ENCODE assay signal across 25 cellular contexts in genomic region chrX:39399387-39399786, GRCh38.
A peak's percentile ranks its signal among the peaks of the same experiment; 100 is the strongest.
DNase-seq lines count a peak whose midpoint lies in the region; ATAC-seq, FAIRE-seq and TF ChIP-seq lines count a peak whose summit lies in the region.
"Had no signal": no experiment of that assay in that cellular context is flagged by ENCODE, and none has a peak within 500 bp of the region (broad histone marks: within the 10 kb centered on the region; RNA-seq: fewer than 3 reads in every experiment).

No MANE protein-coding gene starts in this region.

- no peaks in the 10 kb centered on the region for H3K4me1 Mint-ChIP-seq in astrocyte (ENCODE audit: low read depth, unreplicated experiment)

- H3K27me3 ChIP-seq in right atrium auricular region (no peaks in the 10 kb centered on the region), astrocyte (ENCODE audit: insufficient read depth, low read length) (peaks cover 6% of the 10 kb centered on the region), thoracic aorta (replicated peaks; ENCODE audit: insufficient read depth) (no peaks in the 10 kb centered on the region), colonic mucosa (no peaks in the 10 kb centered on the region)
- H3K27me3 ChIP-seq: MG63 had no signal

- peaks cover 3% of the 10 kb centered on the region for H3K9me3 Mint-ChIP-seq in astrocyte (ENCODE audit: unreplicated experiment)
- H3K9me3 Mint-ChIP-seq: CD4-positive, CD25-positive, alpha-beta regulatory T cell had no signal

- no peaks in the 10 kb centered on the region for H3K36me3 ChIP-seq in right atrium auricular region
- no peaks in the 10 kb centered on the region for H3K36me3 ChIP-seq in astrocyte (ENCODE audit: insufficient read depth, low read length)
- no peaks in the 10 kb centered on the region for H3K36me3 ChIP-seq in thoracic aorta
- no peaks in the 10 kb centered on the region for H3K36me3 ChIP-seq in colonic mucosa
- H3K36me3 ChIP-seq: MG63 had no signal

- no peak for TF ChIP-seq CTCF in right atrium auricular region (IDR thresholded peaks at IDR 0.05)
- no peak for TF ChIP-seq CTCF in astrocyte (IDR thresholded peaks at IDR 0.05; ENCODE audit: insufficient read depth, low read depth, low read length)
- no peak for TF ChIP-seq CTCF in thoracic aorta (IDR thresholded peaks at IDR 0.05)
- TF ChIP-seq CTCF in colonic mucosa (IDR thresholded peaks at IDR 0.05) = no peak

- H3K4me3 ChIP-seq in right atrium auricular region (no peak overlapping the region), astrocyte (ENCODE audit: insufficient read depth, low read depth, low read length) (no peak overlapping the region), thoracic aorta (peak overlapping the region; percentile 29), colonic mucosa (no peak overlapping the region)
- H3K4me3 ChIP-seq: GM12878, MG63 had no signal

- peaks cover 33% of the 10 kb centered on the region for H3K27me3 Mint-ChIP-seq in astrocyte (ENCODE audit: low read depth, unreplicated experiment)

- intact Hi-C loops in left cardiac atrium (cut with DNase I) = no loop called here
- intact Hi-C loops in colonic mucosa (cut with DNase I) = no loop called here

- peak overlapping the region in 1 of 2 donors; percentile 18 for H3K27ac ChIP-seq in right atrium auricular region
- H3K27ac ChIP-seq in astrocyte (ENCODE audit: low read depth, low read length) = no peak overlapping the region
- no peak overlapping the region for H3K27ac ChIP-seq in thoracic aorta
- H3K27ac ChIP-seq in colonic mucosa = no peak overlapping the region

- H3K9ac ChIP-seq in astrocyte (ENCODE audit: low read length) = no peak overlapping the region
- H3K9ac ChIP-seq in colonic mucosa (ENCODE audit: low read depth in 2 of 2, low read length in 2 of 2) = no peak overlapping the region
- H3K9ac ChIP-seq: SK-N-SH had no signal

- H4K20me1 ChIP-seq in astrocyte (ENCODE audit: insufficient read depth, low read length) = no peaks in the 10 kb centered on the region

- H3K79me2 ChIP-seq in astrocyte (ENCODE audit: insufficient read depth, low read length) = no peaks in the 10 kb centered on the region

- DNase-seq in left cardiac atrium (no peak), right atrium auricular region (ENCODE audit: low spot score) (no peak), astrocyte (ENCODE audit: low read depth) (no peak), thoracic aorta (ENCODE audit: low spot score) (no peak), colonic mucosa (no peak)
- DNase-seq: 8988T; ACHN; CD4-positive, CD25-positive, alpha-beta regulatory T cell; DMS153; HCEC 1CT; IMR-90; KG1; MG63; NCI-H1694; NCI-H2029 treated with DMSO at 0.1 percent for 48 hours; NCI-H446 treated with DMSO at 0.1 percent for 48 hours; NCI-H526; NCI-H82; SIG-M5; SK-N-SH had no signal

- H3K36me3 Mint-ChIP-seq in astrocyte (ENCODE audit: low read depth, unreplicated experiment) = no peaks in the 10 kb centered on the region
- H3K36me3 Mint-ChIP-seq: CD4-positive, CD25-positive, alpha-beta regulatory T cell had no signal

- no peaks in the 10 kb centered on the region for H3K4me1 ChIP-seq in right atrium auricular region
- no peaks in the 10 kb centered on the region for H3K4me1 ChIP-seq in astrocyte (ENCODE audit: insufficient read depth, low read length)
- peaks cover 0 to 5% of the 10 kb centered on the region in 2 donors for H3K4me1 ChIP-seq in thoracic aorta (ENCODE audit: control insufficient read depth in 1 of 2, low read depth in 2 of 2)
- H3K4me1 ChIP-seq in colonic mucosa = no peaks in the 10 kb centered on the region

- no peak overlapping the region for H3K4me2 ChIP-seq in astrocyte (ENCODE audit: low read length)
- H3K4me2 ChIP-seq: SK-N-SH had no signal

- H3K9me3 ChIP-seq in right atrium auricular region (no peaks in the 10 kb centered on the region), astrocyte (ENCODE audit: insufficient read depth, low read depth, low read length) (no peaks in the 10 kb centered on the region), thoracic aorta (no peaks in the 10 kb centered on the region), colonic mucosa (no peaks in the 10 kb centered on the region)
- H3K9me3 ChIP-seq: MG63, SK-N-SH had no signal

- peak; percentile 23 to 36 for ATAC-seq in left cardiac atrium
- no peak for ATAC-seq in thoracic aorta (ENCODE audit: insufficient number of reproducible peaks, low FRiP score, low read depth)
- no peak for ATAC-seq in HG03354 (IDR thresholded peaks at IDR 0.05; ENCODE audit: poor library complexity, severe bottlenecking, unreplicated experiment)
- ATAC-seq in GM19467 (IDR thresholded peaks at IDR 0.05; ENCODE audit: unreplicated experiment) = no peak
- ATAC-seq: GM12878 had no signal

- no peak overlapping the region for H3K27ac Mint-ChIP-seq in astrocyte (ENCODE audit: unreplicated experiment)
- H3K27ac Mint-ChIP-seq: CD4-positive, CD25-positive, alpha-beta regulatory T cell had no signal

- FAIRE-seq in astrocyte (lab: Jason Lieb, UNC) = peak; percentile 34
- peak; percentile 70 for FAIRE-seq in islet of Langerhans (lab: Jason Lieb, UNC)
- FAIRE-seq: GM12878, H1 had no signal

- H3K4me3 Mint-ChIP-seq in astrocyte (ENCODE audit: unreplicated experiment) = no peak overlapping the region
- H3K4me3 Mint-ChIP-seq: CD4-positive, CD25-positive, alpha-beta regulatory T cell had no signal

- H2AFZ ChIP-seq in astrocyte (ENCODE audit: low read depth, low read length) = no peak overlapping the region

Comparison
In these comparisons a context has a peak if more than half of its experiments do, and no peak if none do; other contexts are left out.
1. ATAC-seq: peak in left cardiac atrium (2 of 2); none in thoracic aorta (single experiment), HG03354 (single experiment) and GM19467 (single experiment).